Comparison of ENCODE assay signal across 8 cellular contexts in the genomic region with DNA sequence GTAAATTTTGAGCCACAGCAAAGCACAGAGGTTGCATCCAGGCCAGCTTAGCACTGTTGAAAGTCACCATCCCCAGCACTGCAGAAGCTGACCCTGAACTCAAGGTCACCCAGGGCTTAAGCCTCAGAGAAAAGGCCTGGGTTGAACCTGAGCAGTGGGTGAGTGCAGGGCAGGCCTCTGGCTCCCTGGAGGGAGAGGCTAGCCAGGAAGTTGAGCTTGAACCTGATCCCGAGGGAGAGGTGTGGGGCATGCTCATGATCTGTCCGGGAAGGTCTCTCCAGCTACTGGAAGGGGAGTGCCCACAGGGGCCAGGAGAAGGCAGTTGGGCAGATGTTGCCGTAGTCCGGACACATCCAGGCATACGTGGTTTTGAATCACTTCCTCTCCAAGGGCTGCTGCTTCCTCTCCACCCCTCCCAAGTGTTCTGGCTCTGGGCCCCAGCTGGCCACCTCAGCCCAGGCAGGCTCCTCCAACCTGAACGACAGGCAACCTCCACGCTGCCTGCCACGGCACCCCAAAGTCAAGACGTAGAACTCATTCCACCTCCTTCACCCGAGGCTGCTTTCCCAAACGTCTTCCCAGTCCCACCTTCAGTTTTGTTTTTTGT. TPM values are rescaled to one million over a fixed set of nuclear protein-coding genes. Genes with fewer than 3 reads are reported as not detected.
DNase-seq lines count a peak whose midpoint lies in the region; ATAC-seq and TF ChIP-seq lines count a peak whose summit lies in the region.

No MANE protein-coding gene starts in this region.

- peaks cover 70% of the 10 kb centered on the region for H3K36me3 ChIP-seq in left ventricle myocardium inferior
- peaks cover 65% of the 10 kb centered on the region for H3K36me3 ChIP-seq in thymus (ENCODE audit: control insufficient read depth, insufficient read depth)

- H3K27me3 ChIP-seq in left ventricle myocardium inferior (ENCODE audit: low read depth) (no peaks in the 10 kb centered on the region), thymus (ENCODE audit: control insufficient read depth, insufficient read depth) (no peaks in the 10 kb centered on the region)

- peak overlapping the region; percentile 4 for H3K4me3 ChIP-seq in left ventricle myocardium inferior
- H3K4me3 ChIP-seq in thymus (ENCODE audit: low read length), result no peak overlapping the region

- intact Hi-C loops in activated CD4-positive, alpha-beta memory T cell treated with anti-CD3 and anti-CD28 coated beads for 36 hours (cut with micrococcal nuclease), result no loop called here
- intact Hi-C loops in left ventricle myocardium inferior (cut with micrococcal nuclease), result no loop called here

- ATAC-seq in GM19455 (IDR thresholded peaks at IDR 0.05; ENCODE audit: unreplicated experiment), result no peak

- peak; percentile 33 for DNase-seq in activated T-cell treated with anti-CD3 and anti-CD28 coated beads, Interleukin-2, amount 50 U/mL, for 24 hours
- no peak for DNase-seq in activated T-cell treated with anti-CD3 and anti-CD28 coated beads, Interleukin-2, amount 50 U/mL, for 48 hours
- DNase-seq in activated CD4-positive, alpha-beta memory T cell treated with anti-CD3 and anti-CD28 coated beads for 36 hours, result peak; percentile 31
- peak; percentile 60 for DNase-seq in left ventricle myocardium inferior
- DNase-seq in SHP77 (lab: John Stamatoyannopoulos, UW), result no peak
- DNase-seq in OCI-M1 (lab: John Stamatoyannopoulos, UW), result no peak

- peaks cover 39% of the 10 kb centered on the region for H3K4me1 Mint-ChIP-seq in activated T-cell treated with anti-CD3 and anti-CD28 coated beads, Interleukin-2, amount 50 U/mL, for 24 hours (ENCODE audit: low read depth)
- peaks cover 36% of the 10 kb centered on the region for H3K4me1 Mint-ChIP-seq in activated CD4-positive, alpha-beta memory T cell treated with anti-CD3 and anti-CD28 coated beads for 36 hours (ENCODE audit: low read depth)

- no peaks in the 10 kb centered on the region for H3K9me3 Mint-ChIP-seq in activated T-cell treated with anti-CD3 and anti-CD28 coated beads, Interleukin-2, amount 50 U/mL, for 24 hours
- no peaks in the 10 kb centered on the region for H3K9me3 Mint-ChIP-seq in activated CD4-positive, alpha-beta memory T cell treated with anti-CD3 and anti-CD28 coated beads for 36 hours

- peaks cover 84% of the 10 kb centered on the region for H3K4me1 ChIP-seq in left ventricle myocardium inferior
- no peaks in the 10 kb centered on the region for H3K4me1 ChIP-seq in thymus (ENCODE audit: control insufficient read depth, insufficient read depth, low read length)

- no peaks in the 10 kb centered on the region for H3K27me3 Mint-ChIP-seq in activated T-cell treated with anti-CD3 and anti-CD28 coated beads, Interleukin-2, amount 50 U/mL, for 24 hours
- no peaks in the 10 kb centered on the region for H3K27me3 Mint-ChIP-seq in activated CD4-positive, alpha-beta memory T cell treated with anti-CD3 and anti-CD28 coated beads for 36 hours

- CTCF ChIA-PET in activated CD4-positive, alpha-beta memory T cell treated with anti-CD3 and anti-CD28 coated beads for 36 hours (lab: Charles Lee), result interaction anchor here (1.0 to 4.3 kb wide), 2 partner anchors 24 to 30 kb away, joined by 3 to 20 read pairs; no protein-coding TSS in a partner anchor

- no peak overlapping the region for H3K4me3 Mint-ChIP-seq in activated T-cell treated with anti-CD3 and anti-CD28 coated beads, Interleukin-2, amount 50 U/mL, for 24 hours
- no peak overlapping the region for H3K4me3 Mint-ChIP-seq in activated CD4-positive, alpha-beta memory T cell treated with anti-CD3 and anti-CD28 coated beads for 36 hours

- POLR2A ChIA-PET in activated CD4-positive, alpha-beta memory T cell treated with anti-CD3 and anti-CD28 coated beads for 36 hours (lab: Charles Lee), result interaction anchor here (0.6 kb wide), 1 partner anchor 53 kb away, joined by 3 read pairs; no protein-coding TSS in a partner anchor

- TF ChIP-seq CTCF in left ventricle myocardium inferior (IDR thresholded peaks at IDR 0.05; ENCODE audit: borderline replicate concordance), result no peak

- WGBS in thymus, result 32% methylated on average over 11 of the region's 11 CpGs

- H3K27ac ChIP-seq in left ventricle myocardium inferior (replicated peaks), result peak overlapping the region; percentile 77
- peak overlapping the region; percentile 12 for H3K27ac ChIP-seq in thymus (ENCODE audit: low read depth)

- H3K27ac Mint-ChIP-seq in activated T-cell treated with anti-CD3 and anti-CD28 coated beads, Interleukin-2, amount 50 U/mL, for 24 hours, result peak overlapping the region; percentile 91
- H3K27ac Mint-ChIP-seq in activated CD4-positive, alpha-beta memory T cell treated with anti-CD3 and anti-CD28 coated beads for 36 hours, result peak overlapping the region; percentile 83

- H3K36me3 Mint-ChIP-seq in activated T-cell treated with anti-CD3 and anti-CD28 coated beads, Interleukin-2, amount 50 U/mL, for 24 hours (ENCODE audit: low read depth), result peaks cover 97% of the 10 kb centered on the region
- peaks cover 37% of the 10 kb centered on the region for H3K36me3 Mint-ChIP-seq in activated CD4-positive, alpha-beta memory T cell treated with anti-CD3 and anti-CD28 coated beads for 36 hours

- H3K9me3 ChIP-seq in left ventricle myocardium inferior (replicated peaks), result no peaks in the 10 kb centered on the region
- H3K9me3 ChIP-seq in thymus (ENCODE audit: control insufficient read depth), result no peaks in the 10 kb centered on the region

RNA-seq across cellular contexts. Expression of gene CARHSP1, which starts 18.4 kb away (rescaled TPM):
- total RNA-seq in activated CD4-positive, alpha-beta memory T cell treated with anti-CD3 and anti-CD28 coated beads for 36 hours, result 10 to 100 TPM; 64.9 to 73.1 TPM
- total RNA-seq in left ventricle myocardium inferior, result 23.9 TPM
- 100 TPM for polyA plus RNA-seq in thymus

RNA-seq across cellular contexts. Expression of gene LITAFD, which starts 31.8 kb away (rescaled TPM):
- not detected for total RNA-seq in activated CD4-positive, alpha-beta memory T cell treated with anti-CD3 and anti-CD28 coated beads for 36 hours
- total RNA-seq in left ventricle myocardium inferior, result not detected
- not detected for polyA plus RNA-seq in thymus

RNA-seq across cellular contexts. Expression of gene PMM2, which starts 52.7 kb away (rescaled TPM):
- 10 to 100 TPM; 34.0 to 36.0 TPM for total RNA-seq in activated CD4-positive, alpha-beta memory T cell treated with anti-CD3 and anti-CD28 coated beads for 36 hours
- 13.7 TPM for total RNA-seq in left ventricle myocardium inferior
- 18.6 TPM for polyA plus RNA-seq in thymus

RNA-seq across cellular contexts. Expression of gene TMEM186, which starts 52.9 kb away (rescaled TPM):
- total RNA-seq in activated CD4-positive, alpha-beta memory T cell treated with anti-CD3 and anti-CD28 coated beads for 36 hours, result 10 to 100 TPM; 16.0 TPM
- total RNA-seq in left ventricle myocardium inferior, result 16.4 TPM
- polyA plus RNA-seq in thymus, result 14.2 TPM

Comparison
In these comparisons a context has a peak if more than half of its experiments do, and no peak if none do; other contexts are left out.
1. DNase-seq: peak in activated T-cell treated with anti-CD3 and anti-CD28 coated beads, Interleukin-2, amount 50 U/mL, for 24 hours (single experiment), activated CD4-positive, alpha-beta memory T cell treated with anti-CD3 and anti-CD28 coated beads for 36 hours (single experiment) and left ventricle myocardium inferior (single experiment); none in activated T-cell treated with anti-CD3 and anti-CD28 coated beads, Interleukin-2, amount 50 U/mL, for 48 hours (0 of 2), SHP77 (0 of 2) and OCI-M1 (single experiment).